In the genomic region with DNA sequence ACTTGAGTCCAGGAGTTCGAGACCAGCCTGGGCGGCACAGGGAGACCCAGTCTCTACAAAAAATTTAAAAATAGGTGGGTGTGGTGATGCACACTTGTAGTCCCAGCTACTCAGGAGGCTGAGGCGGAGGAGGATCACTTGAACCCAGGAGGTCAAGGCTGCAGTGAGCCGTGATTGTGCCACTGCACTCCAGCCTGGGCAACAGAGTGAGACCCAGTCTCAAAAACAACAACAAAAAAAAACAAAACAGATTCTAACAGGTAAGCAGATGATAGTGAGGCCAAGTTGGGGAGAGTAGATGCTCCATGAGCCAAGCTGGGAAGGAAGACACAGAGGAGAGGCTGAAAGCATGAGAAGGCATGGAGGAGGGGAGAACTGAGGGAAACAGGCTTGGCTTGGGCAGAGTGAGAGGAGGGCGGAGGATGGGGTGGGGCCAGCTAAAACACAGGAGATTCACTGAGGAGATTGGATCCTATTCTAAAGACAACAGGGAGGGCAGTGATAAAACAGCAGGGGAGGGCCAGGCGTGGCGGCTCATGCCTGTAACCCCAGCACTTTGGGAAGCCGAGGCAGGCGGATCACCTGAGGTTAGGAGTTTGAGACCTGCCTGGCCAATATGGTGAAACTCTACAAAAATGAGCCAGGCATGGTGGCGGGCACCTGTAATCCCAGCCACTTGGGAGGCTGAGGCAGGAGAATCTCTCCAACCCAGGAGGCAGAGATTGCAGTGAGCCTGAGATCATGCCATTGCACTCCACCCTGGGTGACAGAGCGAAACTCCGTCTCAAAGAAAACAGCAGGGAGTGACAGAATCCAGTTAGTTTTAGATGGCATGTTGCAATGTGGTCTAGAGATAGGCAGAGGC, we compare ENCODE assay signal across 11 cellular contexts. TPM values are rescaled to one million over a fixed set of nuclear protein-coding genes. Genes with fewer than 3 reads are reported as not detected.
DNase-seq lines count a peak whose midpoint lies in the region; ATAC-seq and TF ChIP-seq lines count a peak whose summit lies in the region.
"Had no signal": no experiment of that assay in that cellular context is flagged by ENCODE, and none has a peak within 500 bp of the region (broad histone marks: within the 10 kb centered on the region; RNA-seq: fewer than 3 reads in every experiment).

No MANE protein-coding gene starts in this region.

- H3K9ac ChIP-seq in HUES6 (ENCODE audit: low read length) = peak overlapping the region; percentile 41

- H3K27me3 ChIP-seq in HUES6 (ENCODE audit: control insufficient read depth, insufficient read depth, low read length) (no peaks in the 10 kb centered on the region), esophagus muscularis mucosa (no peaks in the 10 kb centered on the region)

- H3K9me3 Mint-ChIP-seq in effector memory CD8-positive, alpha-beta T cell = no peaks in the 10 kb centered on the region
- H3K9me3 Mint-ChIP-seq: CD4-positive, CD25-positive, alpha-beta regulatory T cell; T-helper 1 cell treated with Interleukin-12 subunit alpha and Interleukin-12 subunit beta and Interleukin-4 antibody, amounts not matched to agents 30 μg/mL and 1 μg/mL, for 36 hours had no signal

- H3K27ac Mint-ChIP-seq in effector memory CD8-positive, alpha-beta T cell = peak overlapping the region; percentile 44 to 58
- H3K27ac Mint-ChIP-seq: T-helper 1 cell treated with Interleukin-12 subunit alpha and Interleukin-12 subunit beta and Interleukin-4 antibody, amounts not matched to agents 30 μg/mL and 1 μg/mL, for 36 hours had no signal

- H3K27ac ChIP-seq in C4-2B (peak overlapping the region; percentile 29; the same call in 1 of the 2 replicates), HUES6 (ENCODE audit: low read depth, low read length) (peak overlapping the region; percentile 24; the same call in 1 of the 2 replicates), mesodermal cell (ENCODE audit: low read depth, low read length, severe bottlenecking) (peak overlapping the region; percentile 37), esophagus muscularis mucosa (replicated peaks in 1 of 4) (peak overlapping the region in 2 of 4 donors; percentile 3 to 45)

- H3K4me1 ChIP-seq in HUES6 (ENCODE audit: control insufficient read depth, insufficient read depth, low read length) (peaks cover 14% of the 10 kb centered on the region), mesodermal cell (ENCODE audit: control insufficient read depth, insufficient read depth, low read length, poor library complexity, severe bottlenecking) (peaks cover 8% of the 10 kb centered on the region), esophagus muscularis mucosa (peaks cover 9 to 40% (median 25%) of the 10 kb centered on the region in 4 donors)

- H3K36me3 Mint-ChIP-seq in effector memory CD8-positive, alpha-beta T cell (ENCODE audit: insufficient read depth) = peaks cover 41% of the 10 kb centered on the region

- H3K36me3 ChIP-seq in HUES6 (ENCODE audit: control insufficient read depth, insufficient read depth, low read length) (peaks cover 32% of the 10 kb centered on the region), mesodermal cell (ENCODE audit: control insufficient read depth, insufficient read depth, low read length) (peaks cover 35% of the 10 kb centered on the region), esophagus muscularis mucosa (peaks cover 29 to 43% (median 36%) of the 10 kb centered on the region in 4 donors)

- H3K4me3 Mint-ChIP-seq in effector memory CD8-positive, alpha-beta T cell = no peak overlapping the region
- H3K4me3 Mint-ChIP-seq: CD4-positive, CD25-positive, alpha-beta regulatory T cell; T-helper 1 cell treated with Interleukin-12 subunit alpha and Interleukin-12 subunit beta and Interleukin-4 antibody, amounts not matched to agents 30 μg/mL and 1 μg/mL, for 36 hours had no signal

- ATAC-seq in effector memory CD8-positive, alpha-beta T cell (replicated peaks) = no peak

- TF ChIP-seq CTCF in C4-2B (conservative IDR thresholded peaks at IDR 0.05) (no peak), esophagus muscularis mucosa (IDR thresholded peaks at IDR 0.05) (no peak)

- no peak for TF ChIP-seq POLR2A in esophagus muscularis mucosa (IDR thresholded peaks at IDR 0.05; ENCODE audit: low read depth)

- H3K4me1 Mint-ChIP-seq in effector memory CD8-positive, alpha-beta T cell (ENCODE audit: low read depth in 2 of 2) = peaks cover 2 to 15% of the 10 kb centered on the region in 2 donors

- intact Hi-C loops in esophagus muscularis mucosa (cut with DNase I) = loop anchor here (10.0 kb wide), 1 partner anchor 306 kb away; no protein-coding TSS in a partner anchor

- no peak for TF ChIP-seq EP300 in esophagus muscularis mucosa (IDR thresholded peaks at IDR 0.05)

- no peaks in the 10 kb centered on the region for H3K9me3 ChIP-seq in HUES6 (ENCODE audit: control insufficient read depth, insufficient read depth, low read depth, low read length)
- H3K9me3 ChIP-seq in mesodermal cell (ENCODE audit: control insufficient read depth, low read length) = no peaks in the 10 kb centered on the region
- H3K9me3 ChIP-seq in esophagus muscularis mucosa = no peaks in the 10 kb centered on the region

- DNase-seq in effector memory CD8-positive, alpha-beta T cell = no peak
- DNase-seq in NCI-H748 treated with DMSO at 0.1 percent for 48 hours (lab: John Stamatoyannopoulos, UW) (no peak), esophagus muscularis mucosa (ENCODE audit: extremely low spot score) (no peak), NCI-H146 (lab: John Stamatoyannopoulos, UW) (no peak)
- DNase-seq in activated CD8-positive, alpha-beta memory T cell treated with anti-CD3 and anti-CD28 coated beads, Interleukin-2, amount 50 U/mL, for 4 hours = no peak
- DNase-seq: CD4-positive, CD25-positive, alpha-beta regulatory T cell; NCI-H2171 had no signal

- 80 to 85% methylated on average over 11 to 12 of the region's 12 CpGs for WGBS in mesodermal cell (ENCODE audit: insufficient coverage in 2 of 2), 2 experiments
- 89% methylated on average over 12 of the region's 12 CpGs for WGBS in esophagus muscularis mucosa

- H3K4me3 ChIP-seq in HUES6 (ENCODE audit: low read depth, low read length) = no peak overlapping the region
- no peak overlapping the region for H3K4me3 ChIP-seq in mesodermal cell (ENCODE audit: extremely low read depth, insufficient read depth, low read length, poor library complexity, severe bottlenecking)
- H3K4me3 ChIP-seq in esophagus muscularis mucosa = no peak overlapping the region

- H3K27me3 Mint-ChIP-seq in effector memory CD8-positive, alpha-beta T cell = no peaks in the 10 kb centered on the region

RNA-seq across cellular contexts. Expression of a gene that starts 8.4 kb away (rescaled TPM):
- polyA plus RNA-seq in mesodermal cell (2013, experiment 1 of 2) = 2,100 TPM
- polyA plus RNA-seq in mesodermal cell (2013, experiment 2 of 2) = 1,972 TPM
- 1,000 to 10,000 TPM; 1,492 to 3,727 (median 2,626) TPM for total RNA-seq in esophagus muscularis mucosa

RNA-seq across cellular contexts. Expression of a gene that starts 28.5 kb away (rescaled TPM):
- polyA plus RNA-seq in mesodermal cell (2013, experiment 1 of 2) = 6.3 TPM
- 6.2 TPM for polyA plus RNA-seq in mesodermal cell (2013, experiment 2 of 2)
- 100 to 1,000 TPM; 270 to 595 (median 555) TPM for total RNA-seq in esophagus muscularis mucosa
